1 cellular context compared by ENCODE assay signal in genomic region chr6:158030380-158031190, GRCh38.
A peak's percentile ranks its signal among the peaks of the same experiment; 100 is the strongest.
TF ChIP-seq lines count a peak whose summit lies in the region.

No MANE protein-coding gene starts in this region.

TF ChIP-seq in K562, 482 proteins besides CTCF, POLR2A, EP300 and RAD21:
- TF ChIP-seq KDM1A (IDR thresholded peaks at IDR 0.05) (0 out of 4 replicates have a peak, but pooled peaks of 1 of the 2 experiments have one; percentile 19), BCOR (IDR thresholded peaks at IDR 0.05) (peak; percentile 68)
